In the genomic region with DNA sequence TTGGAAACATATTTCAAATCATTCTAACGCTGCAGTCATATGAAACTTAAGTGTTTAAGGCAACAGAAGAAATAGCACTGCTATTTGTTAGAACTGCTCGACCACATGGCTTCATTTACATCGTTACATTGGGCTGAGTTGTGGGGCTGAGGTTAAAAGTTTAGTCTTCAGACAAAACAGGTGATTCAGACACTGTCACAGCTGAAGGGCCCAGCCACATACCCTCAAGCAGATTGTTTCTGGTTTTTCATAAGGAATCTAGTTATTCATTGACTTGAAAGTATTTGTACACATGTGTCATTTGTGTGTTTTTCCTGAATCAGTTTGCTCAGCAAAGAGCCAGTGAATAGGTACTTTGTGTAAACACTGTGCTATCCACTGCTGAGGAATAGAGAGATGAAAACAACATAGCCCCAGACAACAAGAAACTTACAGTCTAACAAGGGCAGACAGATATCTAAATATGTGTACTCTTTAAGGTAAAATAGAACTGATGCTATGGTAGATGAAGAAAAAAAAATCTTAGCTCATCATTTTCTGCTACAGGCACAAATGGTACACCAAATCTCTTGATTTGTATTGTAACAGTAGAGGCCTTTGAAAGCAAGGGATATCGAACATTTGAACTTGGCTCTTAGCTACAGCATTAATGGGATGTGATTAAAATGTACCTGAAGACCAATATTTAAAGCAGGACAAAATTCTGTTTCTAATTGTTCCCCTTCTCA, we compare ENCODE assay signal across 1 cellular context.
TF ChIP-seq lines count a peak whose summit lies in the region.

No MANE protein-coding gene starts in this region.

TF ChIP-seq in HepG2, 621 proteins besides CTCF, POLR2A, EP300 and RAD21 (continued from another document and continues in another):
- TF ChIP-seq, protein P1, sequence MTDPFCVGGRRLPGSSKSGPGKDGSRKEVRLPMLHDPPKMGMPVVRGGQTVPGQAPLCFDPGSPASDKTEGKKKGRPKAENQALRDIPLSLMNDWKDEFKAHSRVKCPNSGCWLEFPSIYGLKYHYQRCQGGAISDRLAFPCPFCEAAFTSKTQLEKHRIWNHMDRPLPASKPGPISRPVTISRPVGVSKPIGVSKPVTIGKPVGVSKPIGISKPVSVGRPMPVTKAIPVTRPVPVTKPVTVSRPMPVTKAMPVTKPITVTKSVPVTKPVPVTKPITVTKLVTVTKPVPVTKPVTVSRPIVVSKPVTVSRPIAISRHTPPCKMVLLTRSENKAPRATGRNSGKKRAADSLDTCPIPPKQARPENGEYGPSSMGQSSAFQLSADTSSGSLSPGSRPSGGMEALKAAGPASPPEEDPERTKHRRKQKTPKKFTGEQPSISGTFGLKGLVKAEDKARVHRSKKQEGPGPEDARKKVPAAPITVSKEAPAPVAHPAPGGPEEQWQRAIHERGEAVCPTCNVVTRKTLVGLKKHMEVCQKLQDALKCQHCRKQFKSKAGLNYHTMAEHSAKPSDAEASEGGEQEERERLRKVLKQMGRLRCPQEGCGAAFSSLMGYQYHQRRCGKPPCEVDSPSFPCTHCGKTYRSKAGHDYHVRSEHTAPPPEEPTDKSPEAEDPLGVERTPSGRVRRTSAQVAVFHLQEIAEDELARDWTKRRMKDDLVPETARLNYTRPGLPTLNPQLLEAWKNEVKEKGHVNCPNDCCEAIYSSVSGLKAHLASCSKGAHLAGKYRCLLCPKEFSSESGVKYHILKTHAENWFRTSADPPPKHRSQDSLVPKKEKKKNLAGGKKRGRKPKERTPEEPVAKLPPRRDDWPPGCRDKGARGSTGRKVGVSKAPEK (CRISPR knock-in tag; IDR thresholded peaks at IDR 0.05; ENCODE audit: borderline replicate concordance): 0 out of 2 replicates have a peak, but pooled peaks have one; percentile 43
- TF ChIP-seq, protein P2, sequence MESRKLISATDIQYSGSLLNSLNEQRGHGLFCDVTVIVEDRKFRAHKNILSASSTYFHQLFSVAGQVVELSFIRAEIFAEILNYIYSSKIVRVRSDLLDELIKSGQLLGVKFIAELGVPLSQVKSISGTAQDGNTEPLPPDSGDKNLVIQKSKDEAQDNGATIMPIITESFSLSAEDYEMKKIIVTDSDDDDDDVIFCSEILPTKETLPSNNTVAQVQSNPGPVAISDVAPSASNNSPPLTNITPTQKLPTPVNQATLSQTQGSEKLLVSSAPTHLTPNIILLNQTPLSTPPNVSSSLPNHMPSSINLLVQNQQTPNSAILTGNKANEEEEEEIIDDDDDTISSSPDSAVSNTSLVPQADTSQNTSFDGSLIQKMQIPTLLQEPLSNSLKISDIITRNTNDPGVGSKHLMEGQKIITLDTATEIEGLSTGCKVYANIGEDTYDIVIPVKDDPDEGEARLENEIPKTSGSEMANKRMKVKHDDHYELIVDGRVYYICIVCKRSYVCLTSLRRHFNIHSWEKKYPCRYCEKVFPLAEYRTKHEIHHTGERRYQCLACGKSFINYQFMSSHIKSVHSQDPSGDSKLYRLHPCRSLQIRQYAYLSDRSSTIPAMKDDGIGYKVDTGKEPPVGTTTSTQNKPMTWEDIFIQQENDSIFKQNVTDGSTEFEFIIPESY (CRISPR knock-in tag; IDR thresholded peaks at IDR 0.05): no peak
- TF ChIP-seq ZNF3 (CRISPR knock-in tag; IDR thresholded peaks at IDR 0.05) (0 out of 2 replicates have a peak, but pooled peaks have one; percentile 25), ZNF792 (CRISPR knock-in tag; IDR thresholded peaks at IDR 0.05) (peak; percentile 68), TARDBP (CRISPR knock-in tag; IDR thresholded peaks at IDR 0.05) (peak; percentile 79), TSC22D2 (CRISPR knock-in tag; IDR thresholded peaks at IDR 0.05; ENCODE audit: borderline replicate concordance) (0 out of 2 replicates have a peak, but pooled peaks have one; percentile 32), JUN (CRISPR knock-in tag; IDR thresholded peaks at IDR 0.05) (peak; percentile 95), GATA4 (IDR thresholded peaks at IDR 0.05; ENCODE audit: borderline replicate concordance, low read depth) (peak; percentile 79; the same call in 1 of the 2 replicates), GFI1 (CRISPR knock-in tag; IDR thresholded peaks at IDR 0.05; ENCODE audit: borderline replicate concordance) (peak; percentile 84), ZNF20 (CRISPR knock-in tag; IDR thresholded peaks at IDR 0.05) (no peak), NFKBIZ (CRISPR knock-in tag; IDR thresholded peaks at IDR 0.05) (peak; percentile 70; the same call in 1 of the 2 replicates), ZNF549 (CRISPR knock-in tag; IDR thresholded peaks at IDR 0.05) (no peak), NCOA2 (CRISPR knock-in tag; IDR thresholded peaks at IDR 0.05) (peak; percentile 97), ZBTB1 (CRISPR knock-in tag; IDR thresholded peaks at IDR 0.05; ENCODE audit: borderline replicate concordance) (no peak), ZNF652 (CRISPR knock-in tag; IDR thresholded peaks at IDR 0.05; ENCODE audit: borderline replicate concordance, low read depth) (peak; percentile 63; the same call in 1 of the 2 replicates), FOXP1 (IDR thresholded peaks at IDR 0.05) (peak; percentile 92), FOXP1 (CRISPR knock-in tag; IDR thresholded peaks at IDR 0.05) (peak; percentile 98), ARNTL (CRISPR knock-in tag; IDR thresholded peaks at IDR 0.05) (peak; percentile 76), MAZ (IDR thresholded peaks at IDR 0.05; ENCODE audit: borderline replicate concordance, low read depth, low read length) (no peak), MAZ (CRISPR knock-in tag; IDR thresholded peaks at IDR 0.05; ENCODE audit: low read depth) (0 out of 2 replicates have a peak, but pooled peaks have one; percentile 55), ZNF629 (CRISPR knock-in tag; conservative IDR thresholded peaks at IDR 0.05) (no peak), PCBP1 (IDR thresholded peaks at IDR 0.05; ENCODE audit: borderline replicate concordance, low read depth, low read length) (no peak), NR1H2 (CRISPR knock-in tag; IDR thresholded peaks at IDR 0.05; ENCODE audit: borderline replicate concordance, low read depth) (no peak)
- TF ChIP-seq, protein P3, sequence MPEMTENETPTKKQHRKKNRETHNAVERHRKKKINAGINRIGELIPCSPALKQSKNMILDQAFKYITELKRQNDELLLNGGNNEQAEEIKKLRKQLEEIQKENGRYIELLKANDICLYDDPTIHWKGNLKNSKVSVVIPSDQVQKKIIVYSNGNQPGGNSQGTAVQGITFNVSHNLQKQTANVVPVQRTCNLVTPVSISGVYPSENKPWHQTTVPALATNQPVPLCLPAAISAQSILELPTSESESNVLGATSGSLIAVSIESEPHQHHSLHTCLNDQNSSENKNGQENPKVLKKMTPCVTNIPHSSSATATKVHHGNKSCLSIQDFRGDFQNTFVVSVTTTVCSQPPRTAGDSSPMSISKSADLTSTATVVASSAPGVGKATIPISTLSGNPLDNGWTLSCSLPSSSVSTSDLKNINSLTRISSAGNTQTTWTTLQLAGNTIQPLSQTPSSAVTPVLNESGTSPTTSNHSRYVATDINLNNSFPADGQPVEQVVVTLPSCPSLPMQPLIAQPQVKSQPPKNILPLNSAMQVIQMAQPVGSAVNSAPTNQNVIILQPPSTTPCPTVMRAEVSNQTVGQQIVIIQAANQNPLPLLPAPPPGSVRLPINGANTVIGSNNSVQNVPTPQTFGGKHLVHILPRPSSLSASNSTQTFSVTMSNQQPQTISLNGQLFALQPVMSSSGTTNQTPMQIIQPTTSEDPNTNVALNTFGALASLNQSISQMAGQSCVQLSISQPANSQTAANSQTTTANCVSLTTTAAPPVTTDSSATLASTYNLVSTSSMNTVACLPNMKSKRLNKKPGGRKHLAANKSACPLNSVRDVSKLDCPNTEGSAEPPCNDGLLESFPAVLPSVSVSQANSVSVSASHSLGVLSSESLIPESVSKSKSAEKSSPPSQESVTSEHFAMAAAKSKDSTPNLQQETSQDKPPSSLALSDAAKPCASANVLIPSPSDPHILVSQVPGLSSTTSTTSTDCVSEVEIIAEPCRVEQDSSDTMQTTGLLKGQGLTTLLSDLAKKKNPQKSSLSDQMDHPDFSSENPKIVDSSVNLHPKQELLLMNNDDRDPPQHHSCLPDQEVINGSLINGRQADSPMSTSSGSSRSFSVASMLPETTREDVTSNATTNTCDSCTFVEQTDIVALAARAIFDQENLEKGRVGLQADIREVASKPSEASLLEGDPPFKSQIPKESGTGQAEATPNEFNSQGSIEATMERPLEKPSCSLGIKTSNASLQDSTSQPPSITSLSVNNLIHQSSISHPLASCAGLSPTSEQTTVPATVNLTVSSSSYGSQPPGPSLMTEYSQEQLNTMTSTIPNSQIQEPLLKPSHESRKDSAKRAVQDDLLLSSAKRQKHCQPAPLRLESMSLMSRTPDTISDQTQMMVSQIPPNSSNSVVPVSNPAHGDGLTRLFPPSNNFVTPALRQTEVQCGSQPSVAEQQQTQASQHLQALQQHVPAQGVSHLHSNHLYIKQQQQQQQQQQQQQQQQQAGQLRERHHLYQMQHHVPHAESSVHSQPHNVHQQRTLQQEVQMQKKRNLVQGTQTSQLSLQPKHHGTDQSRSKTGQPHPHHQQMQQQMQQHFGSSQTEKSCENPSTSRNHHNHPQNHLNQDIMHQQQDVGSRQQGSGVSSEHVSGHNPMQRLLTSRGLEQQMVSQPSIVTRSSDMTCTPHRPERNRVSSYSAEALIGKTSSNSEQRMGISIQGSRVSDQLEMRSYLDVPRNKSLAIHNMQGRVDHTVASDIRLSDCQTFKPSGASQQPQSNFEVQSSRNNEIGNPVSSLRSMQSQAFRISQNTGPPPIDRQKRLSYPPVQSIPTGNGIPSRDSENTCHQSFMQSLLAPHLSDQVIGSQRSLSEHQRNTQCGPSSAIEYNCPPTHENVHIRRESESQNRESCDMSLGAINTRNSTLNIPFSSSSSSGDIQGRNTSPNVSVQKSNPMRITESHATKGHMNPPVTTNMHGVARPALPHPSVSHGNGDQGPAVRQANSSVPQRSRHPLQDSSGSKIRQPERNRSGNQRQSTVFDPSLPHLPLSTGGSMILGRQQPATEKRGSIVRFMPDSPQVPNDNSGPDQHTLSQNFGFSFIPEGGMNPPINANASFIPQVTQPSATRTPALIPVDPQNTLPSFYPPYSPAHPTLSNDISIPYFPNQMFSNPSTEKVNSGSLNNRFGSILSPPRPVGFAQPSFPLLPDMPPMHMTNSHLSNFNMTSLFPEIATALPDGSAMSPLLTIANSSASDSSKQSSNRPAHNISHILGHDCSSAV (CRISPR knock-in tag; IDR thresholded peaks at IDR 0.05; ENCODE audit: borderline replicate concordance): no peak
- TF ChIP-seq, protein P4, sequence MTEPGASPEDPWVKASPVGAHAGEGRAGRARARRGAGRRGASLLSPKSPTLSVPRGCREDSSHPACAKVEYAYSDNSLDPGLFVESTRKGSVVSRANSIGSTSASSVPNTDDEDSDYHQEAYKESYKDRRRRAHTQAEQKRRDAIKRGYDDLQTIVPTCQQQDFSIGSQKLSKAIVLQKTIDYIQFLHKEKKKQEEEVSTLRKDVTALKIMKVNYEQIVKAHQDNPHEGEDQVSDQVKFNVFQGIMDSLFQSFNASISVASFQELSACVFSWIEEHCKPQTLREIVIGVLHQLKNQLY (CRISPR knock-in tag; IDR thresholded peaks at IDR 0.05): peak; percentile 76
- TF ChIP-seq, protein P5, sequence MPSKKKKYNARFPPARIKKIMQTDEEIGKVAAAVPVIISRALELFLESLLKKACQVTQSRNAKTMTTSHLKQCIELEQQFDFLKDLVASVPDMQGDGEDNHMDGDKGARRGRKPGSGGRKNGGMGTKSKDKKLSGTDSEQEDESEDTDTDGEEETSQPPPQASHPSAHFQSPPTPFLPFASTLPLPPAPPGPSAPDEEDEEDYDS (CRISPR knock-in tag; IDR thresholded peaks at IDR 0.05): peak; percentile 79
- TF ChIP-seq, protein P6, sequence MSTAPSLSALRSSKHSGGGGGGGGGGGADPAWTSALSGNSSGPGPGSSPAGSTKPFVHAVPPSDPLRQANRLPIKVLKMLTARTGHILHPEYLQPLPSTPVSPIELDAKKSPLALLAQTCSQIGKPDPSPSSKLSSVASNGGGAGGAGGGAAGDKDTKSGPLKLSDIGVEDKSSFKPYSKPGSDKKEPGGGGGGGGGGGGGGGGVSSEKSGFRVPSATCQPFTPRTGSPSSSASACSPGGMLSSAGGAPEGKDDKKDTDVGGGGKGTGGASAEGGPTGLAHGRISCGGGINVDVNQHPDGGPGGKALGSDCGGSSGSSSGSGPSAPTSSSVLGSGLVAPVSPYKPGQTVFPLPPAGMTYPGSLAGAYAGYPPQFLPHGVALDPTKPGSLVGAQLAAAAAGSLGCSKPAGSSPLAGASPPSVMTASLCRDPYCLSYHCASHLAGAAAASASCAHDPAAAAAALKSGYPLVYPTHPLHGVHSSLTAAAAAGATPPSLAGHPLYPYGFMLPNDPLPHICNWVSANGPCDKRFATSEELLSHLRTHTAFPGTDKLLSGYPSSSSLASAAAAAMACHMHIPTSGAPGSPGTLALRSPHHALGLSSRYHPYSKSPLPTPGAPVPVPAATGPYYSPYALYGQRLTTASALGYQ (CRISPR knock-in tag; IDR thresholded peaks at IDR 0.05): peak; percentile 92
- TF ChIP-seq, protein P7, sequence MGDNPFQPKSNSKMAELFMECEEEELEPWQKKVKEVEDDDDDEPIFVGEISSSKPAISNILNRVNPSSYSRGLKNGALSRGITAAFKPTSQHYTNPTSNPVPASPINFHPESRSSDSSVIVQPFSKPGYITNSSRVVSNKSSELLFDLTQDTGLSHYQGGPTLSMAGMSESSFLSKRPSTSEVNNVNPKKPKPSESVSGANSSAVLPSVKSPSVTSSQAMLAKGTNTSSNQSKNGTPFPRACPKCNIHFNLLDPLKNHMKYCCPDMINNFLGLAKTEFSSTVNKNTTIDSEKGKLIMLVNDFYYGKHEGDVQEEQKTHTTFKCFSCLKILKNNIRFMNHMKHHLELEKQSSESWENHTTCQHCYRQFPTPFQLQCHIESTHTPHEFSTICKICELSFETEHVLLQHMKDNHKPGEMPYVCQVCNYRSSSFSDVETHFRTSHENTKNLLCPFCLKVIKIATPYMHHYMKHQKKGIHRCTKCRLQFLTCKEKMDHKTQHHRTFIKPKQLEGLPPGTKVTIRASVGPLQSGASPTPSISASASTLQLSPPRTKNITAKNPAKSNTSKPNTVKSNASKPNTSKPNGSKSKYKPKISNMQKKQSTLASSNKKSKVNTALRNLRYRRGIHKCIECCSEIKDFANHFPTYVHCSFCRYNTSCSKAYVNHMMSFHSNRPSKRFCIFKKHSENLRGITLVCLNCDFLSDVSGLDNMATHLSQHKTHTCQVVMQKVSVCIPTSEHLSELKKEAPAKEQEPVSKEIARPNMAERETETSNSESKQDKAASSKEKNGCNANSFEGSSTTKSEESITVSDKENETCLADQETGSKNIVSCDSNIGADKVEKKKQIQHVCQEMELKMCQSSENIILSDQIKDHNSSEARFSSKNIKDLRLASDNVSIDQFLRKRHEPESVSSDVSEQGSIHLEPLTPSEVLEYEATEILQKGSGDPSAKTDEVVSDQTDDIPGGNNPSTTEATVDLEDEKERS (CRISPR knock-in tag; IDR thresholded peaks at IDR 0.05): peak; percentile 93
- TF ChIP-seq, protein P8, sequence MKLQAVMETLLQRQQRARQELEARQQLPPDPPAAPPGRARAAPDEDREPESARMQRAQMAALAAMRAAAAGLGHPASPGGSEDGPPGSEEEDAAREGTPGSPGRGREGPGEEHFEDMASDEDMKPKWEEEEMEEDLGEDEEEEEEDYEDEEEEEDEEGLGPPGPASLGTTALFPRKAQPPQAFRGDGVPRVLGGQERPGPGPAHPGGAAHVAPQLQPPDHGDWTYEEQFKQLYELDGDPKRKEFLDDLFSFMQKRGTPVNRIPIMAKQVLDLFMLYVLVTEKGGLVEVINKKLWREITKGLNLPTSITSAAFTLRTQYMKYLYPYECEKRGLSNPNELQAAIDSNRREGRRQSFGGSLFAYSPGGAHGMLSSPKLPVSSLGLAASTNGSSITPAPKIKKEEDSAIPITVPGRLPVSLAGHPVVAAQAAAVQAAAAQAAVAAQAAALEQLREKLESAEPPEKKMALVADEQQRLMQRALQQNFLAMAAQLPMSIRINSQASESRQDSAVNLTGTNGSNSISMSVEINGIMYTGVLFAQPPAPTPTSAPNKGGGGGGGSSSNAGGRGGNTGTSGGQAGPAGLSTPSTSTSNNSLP (IDR thresholded peaks at IDR 0.05; ENCODE audit: low read depth, low read length): peak; percentile 86
